Comparison of ENCODE assay signal across 25 cellular contexts in the genomic region with DNA sequence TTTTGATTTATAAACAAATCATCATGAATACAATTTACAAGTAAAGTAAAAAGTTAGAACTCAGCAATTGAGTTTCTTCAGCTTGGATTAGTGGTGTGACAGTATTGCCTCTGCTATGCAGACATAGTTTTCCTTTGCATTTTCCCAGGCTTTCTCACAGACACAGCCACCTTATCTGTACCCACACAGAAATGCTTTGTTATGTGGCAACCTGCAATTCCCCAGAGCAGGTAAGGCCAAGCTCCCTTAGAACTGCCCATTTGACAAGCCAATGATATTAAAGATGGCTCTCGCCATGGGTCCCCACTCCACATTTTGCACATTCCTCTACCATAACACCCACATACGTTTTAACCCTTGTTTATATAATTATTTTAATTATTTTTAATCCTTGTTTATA. TPM values are rescaled to one million over a fixed set of nuclear protein-coding genes. Genes with fewer than 3 reads are reported as not detected.
DNase-seq lines count a peak whose midpoint lies in the region; ATAC-seq, FAIRE-seq and TF ChIP-seq lines count a peak whose summit lies in the region.
"Had no signal": no experiment of that assay in that cellular context is flagged by ENCODE, and none has a peak within 500 bp of the region (broad histone marks: within the 10 kb centered on the region; RNA-seq: fewer than 3 reads in every experiment).

No MANE protein-coding gene starts in this region.

- no peak overlapping the region for H3K14ac ChIP-seq in trophoblast cell (ENCODE audit: low read length)

- H3K4me3 ChIP-seq in hepatocyte (no peak overlapping the region), HepG2 (replicated peaks in 1 of 3; ENCODE audit: insufficient read depth in 1 of 3, low read depth in 2 of 3, low read length in 3 of 3) (no peak overlapping the region), trophoblast cell (ENCODE audit: low read depth, low read length) (no peak overlapping the region), stomach (no peak overlapping the region)
- H3K4me3 ChIP-seq: BLaER1, GM12878 had no signal

- no peak overlapping the region for H2BK12ac ChIP-seq in trophoblast cell (ENCODE audit: low read length)

- H3K4me2 ChIP-seq in hepatocyte (peak overlapping the region; percentile 2), HepG2 (ENCODE audit: low read depth, low read length) (peak overlapping the region; percentile 10; the same call in 1 of the 2 replicates), trophoblast cell (ENCODE audit: low read length) (no peak overlapping the region)
- H3K4me2 ChIP-seq: BLaER1 had no signal

- peak; percentile 26 for FAIRE-seq in HepG2 (lab: Jason Lieb, UNC)
- FAIRE-seq: GM12892, GM18507 had no signal

- no peak overlapping the region for H4K8ac ChIP-seq in trophoblast cell (ENCODE audit: low read depth, low read length)

- TF ChIP-seq CTCF in hepatocyte (IDR thresholded peaks at IDR 0.05; ENCODE audit: poor library complexity) (no peak), HepG2 (CRISPR knock-in tag; IDR thresholded peaks at IDR 0.05) (no peak), stomach (IDR thresholded peaks at IDR 0.05) (no peak)

- TF ChIP-seq POLR2A in HepG2 (IDR thresholded peaks at IDR 0.05; ENCODE audit: insufficient read depth in 1 of 2, low read depth in 2 of 2, low read length in 2 of 2) (no peak), stomach (IDR thresholded peaks at IDR 0.05) (no peak)

- POLR2A ChIA-PET in HepG2 (lab: Yijun Ruan, JAX): interaction anchor here (1.3 to 7.6 kb wide), 6 partner anchors 9 to 42 kb away, joined by 5 to 101 read pairs (median 10); a partner anchor contains a TSS

- H3K4me1 ChIP-seq in hepatocyte (ENCODE audit: insufficient read depth) (peaks cover 37% of the 10 kb centered on the region), HepG2 (ENCODE audit: insufficient read depth, low read length) (peaks cover 74% of the 10 kb centered on the region), trophoblast cell (ENCODE audit: control insufficient read depth in 1 of 2, insufficient read depth in 2 of 2, low read length in 2 of 2) (peaks cover 3 to 4% of the 10 kb centered on the region in 2 experiments), stomach (peaks cover 0 to 57% (median 29%) of the 10 kb centered on the region in 4 donors)
- H3K4me1 ChIP-seq: BE2C had no signal

- CTCF ChIA-PET in HepG2 (lab: Yijun Ruan, JAX; ENCODE audit: low intra/inter-chr PET ratio, low total read pairs): interaction anchor here (1.4 kb wide), 1 partner anchor 31 kb away, joined by 6 read pairs; a partner anchor contains a TSS

- no peak overlapping the region for H4K12ac ChIP-seq in trophoblast cell (ENCODE audit: low read depth, low read length)

- no peaks in the 10 kb centered on the region for H3K36me3 ChIP-seq in hepatocyte (replicated peaks; ENCODE audit: insufficient read depth, low read depth)
- H3K36me3 ChIP-seq in HepG2 (replicated peaks in 1 of 2; ENCODE audit: control insufficient read depth in 1 of 2, insufficient read depth in 2 of 2, low read length in 2 of 2): peaks cover 11 to 40% of the 10 kb centered on the region in 2 experiments
- H3K36me3 ChIP-seq in trophoblast cell (ENCODE audit: control insufficient read depth in 1 of 2, insufficient read depth in 2 of 2, low read length in 2 of 2): no peaks in the 10 kb centered on the region
- peaks cover 3 to 76% (median 53%) of the 10 kb centered on the region in 4 donors for H3K36me3 ChIP-seq in stomach
- H3K36me3 ChIP-seq: BE2C, BLaER1 had no signal

- H3K79me2 ChIP-seq in hepatocyte (no peaks in the 10 kb centered on the region), HepG2 (ENCODE audit: insufficient read depth, low read length) (peaks cover 20% of the 10 kb centered on the region), trophoblast cell (ENCODE audit: control insufficient read depth, insufficient read depth, low read length, poor library complexity) (no peaks in the 10 kb centered on the region)

- TF ChIP-seq RAD21 in HepG2 (CRISPR knock-in tag; IDR thresholded peaks at IDR 0.05): no peak

- H2BK120ac ChIP-seq in trophoblast cell (ENCODE audit: insufficient read depth, low read length, poor library complexity): no peak overlapping the region

- H3K9me3 ChIP-seq in hepatocyte (ENCODE audit: low read depth) (no peaks in the 10 kb centered on the region), HepG2 (ENCODE audit: low read length) (no peaks in the 10 kb centered on the region), trophoblast cell (ENCODE audit: insufficient read depth, low read depth, low read length) (no peaks in the 10 kb centered on the region), stomach (no peaks in the 10 kb centered on the region)
- H3K9me3 ChIP-seq: BE2C, BLaER1 had no signal

- H3K4ac ChIP-seq in trophoblast cell (ENCODE audit: low read depth, low read length): no peak overlapping the region

- ATAC-seq in HepG2 (no peak; the same call in 2 of the 3 replicates), GM21526 (IDR thresholded peaks at IDR 0.05; ENCODE audit: low FRiP score, unreplicated experiment) (no peak)
- ATAC-seq: GM12878 had no signal

- in situ Hi-C loops in HepG2 (cut with HindIII; ENCODE audit: extremely low pct_ligation_motif_present, low pct_unique_long_range_greater_than_20kb): no loop called here

- H3K9ac ChIP-seq in HepG2 (ENCODE audit: insufficient read depth, low read depth, low read length) (no peak overlapping the region), trophoblast cell (ENCODE audit: low read length) (no peak overlapping the region)
- H3K9ac ChIP-seq: BLaER1 had no signal

- H2AFZ ChIP-seq in hepatocyte: no peak overlapping the region
- H2AFZ ChIP-seq in HepG2 (ENCODE audit: low read length): no peak overlapping the region
- H2AFZ ChIP-seq in trophoblast cell (ENCODE audit: insufficient read depth, low read length, poor library complexity): no peak overlapping the region

- no peaks in the 10 kb centered on the region for H4K20me1 ChIP-seq in hepatocyte (ENCODE audit: insufficient read depth, poor library complexity, severe bottlenecking)
- no peaks in the 10 kb centered on the region for H4K20me1 ChIP-seq in HepG2 (ENCODE audit: insufficient read depth, low read length)
- H4K20me1 ChIP-seq: BLaER1 had no signal

- H3K18ac ChIP-seq in trophoblast cell (ENCODE audit: low read length): no peak overlapping the region

- H3K27ac ChIP-seq in hepatocyte (no peak overlapping the region), HepG2 (ENCODE audit: extremely low read length, insufficient read depth, low read length) (peak overlapping the region; percentile 75), trophoblast cell (ENCODE audit: low read depth, low read length) (no peak overlapping the region), stomach (no peak overlapping the region)
- H3K27ac ChIP-seq: BLaER1 had no signal

- no peak overlapping the region for H2BK5ac ChIP-seq in trophoblast cell (ENCODE audit: low read depth, low read length, poor library complexity)

- no TSS peak for BruUV-seq in HepG2 (replicated peaks; lab: Mats Ljungman, UMichigan)

- 58% methylated on average over 2 of the region's 2 CpGs for WGBS in hepatocyte (ENCODE audit: low lambda C conversion rate, missing lambda C conversion rate)
- 62% methylated on average over 2 of the region's 2 CpGs for WGBS in HepG2 (ENCODE audit: low lambda C conversion rate)
- 100% methylated on average over 1 of the region's 2 CpGs for WGBS in trophoblast cell (ENCODE audit: extremely low coverage, insufficient coverage, insufficient read length)
- 33 to 56% (median 45%) methylated on average over 2 of the region's 2 CpGs for WGBS in stomach, 5 donors

- no peak overlapping the region for H2AK5ac ChIP-seq in trophoblast cell (ENCODE audit: low read length)

- no peak overlapping the region for H4K91ac ChIP-seq in trophoblast cell (ENCODE audit: low read depth, low read length)

- intact Hi-C loops in HepG2 (cut with micrococcal nuclease; ENCODE audit: unreplicated experiment) (no loop called here), stomach (cut with DNase I; ENCODE audit: low total_unique reads) (no loop called here)

- no peak overlapping the region for H3K23ac ChIP-seq in trophoblast cell (ENCODE audit: low read length)

- TF ChIP-seq EP300 in HepG2 (IDR thresholded peaks at IDR 0.05; ENCODE audit: low read depth in 2 of 2, low read length in 2 of 2) (no peak), HepG2 (CRISPR knock-in tag; IDR thresholded peaks at IDR 0.05; ENCODE audit: borderline replicate concordance) (no peak), stomach (IDR thresholded peaks at IDR 0.05) (no peak)

- H3K27me3 ChIP-seq in hepatocyte: no peaks in the 10 kb centered on the region
- no peaks in the 10 kb centered on the region for H3K27me3 ChIP-seq in HepG2 (ENCODE audit: control insufficient read depth in 1 of 2, insufficient read depth in 2 of 2, low read length in 2 of 2)
- H3K27me3 ChIP-seq in trophoblast cell (ENCODE audit: insufficient read depth, low read length): no peaks in the 10 kb centered on the region
- no peaks in the 10 kb centered on the region for H3K27me3 ChIP-seq in stomach
- H3K27me3 ChIP-seq: BE2C, BLaER1 had no signal

- no peaks in the 10 kb centered on the region for H3K79me1 ChIP-seq in trophoblast cell (ENCODE audit: low read length)

- DNase-seq in hepatocyte (ENCODE audit: low spot score): no peak
- peak; percentile 60 for DNase-seq in HepG2 (ENCODE audit: low spot score)
- peak; percentile 64 to 83 for DNase-seq in trophoblast cell
- no peak for DNase-seq in stomach
- no peak for DNase-seq in SK-N-DZ (ENCODE audit: low spot score)
- DNase-seq: 8988T; ACHN; BE2C; C1 segment of cervical spinal cord; CD4-positive, alpha-beta memory T cell; CD4-positive, CD25-positive, alpha-beta regulatory T cell; CD8-positive, alpha-beta memory T cell; COR-L47; DMS 273 treated with DMSO at 0.1 percent for 48 hours; DMS153; DMS53; DMS79; DND-41; EL; GDM1 had no signal

- H3K9me2 ChIP-seq in hepatocyte (replicated peaks; ENCODE audit: insufficient read depth): no peaks in the 10 kb centered on the region

RNA-seq across cellular contexts. Expression of a gene that starts 14.2 kb away (rescaled TPM):
- total RNA-seq in hepatocyte: 43.9 and 48.6 TPM in 2 replicates
- polyA plus RNA-seq in hepatocyte: 44.6 and 49.5 TPM in 2 replicates
- 48.2 and 59.5 TPM in 2 replicates for total RNA-seq in HepG2 (2016; rRNA removed; fragmentation: Illumina TruSeq; extraction: Trizol)
- 6.8 and 6.9 TPM in 2 replicates for total RNA-seq in HepG2 (2016; cell fraction: cytosol; rRNA removed; fragmentation: Illumina TruSeq; extraction: Trizol; ENCODE audit: low read depth)
- total RNA-seq in HepG2 (2016; cell fraction: insoluble cytoplasmic fraction; rRNA removed; fragmentation: Illumina TruSeq; extraction: Trizol): 49.0 and 63.7 TPM in 2 replicates
- total RNA-seq in HepG2 (2016; cell fraction: membrane; rRNA removed; fragmentation: Illumina TruSeq; extraction: Trizol): 11.1 and 12.7 TPM in 2 replicates
- 47.7 and 49.9 TPM in 2 replicates for total RNA-seq in HepG2 (2016; cell fraction: nucleus; rRNA removed; fragmentation: Illumina TruSeq; extraction: Trizol)
- 149 and 155 TPM in 2 replicates for polyA plus RNA-seq in HepG2 (2011; rRNA removed)
- 56.2 and 104 TPM in 2 replicates for polyA plus RNA-seq in HepG2 (2011; cell fraction: cytosol; rRNA removed)
- 198 and 259 TPM in 2 replicates for polyA plus RNA-seq in HepG2 (2011; cell fraction: nucleus; rRNA removed)
- polyA plus RNA-seq in HepG2 (2012): 240 and 305 TPM in 2 replicates
- 1.7 and 1.8 TPM in 2 replicates for polyA plus RNA-seq in HepG2 (2016; cell fraction: cytosol; fragmentation: Illumina TruSeq; extraction: Trizol; ENCODE audit: low read depth)
- 40.5 and 43.0 TPM in 2 replicates for polyA plus RNA-seq in HepG2 (2016; cell fraction: insoluble cytoplasmic fraction; fragmentation: Illumina TruSeq; extraction: Trizol; ENCODE audit: low read depth)
- 4.7 TPM in 2 replicates for polyA plus RNA-seq in HepG2 (2016; cell fraction: membrane; fragmentation: Illumina TruSeq; extraction: Trizol; ENCODE audit: low read depth)
- polyA plus RNA-seq in HepG2 (2016; cell fraction: nucleus; fragmentation: Illumina TruSeq; extraction: Trizol; ENCODE audit: insufficient read depth, low read depth): 48.3 and 48.5 TPM in 2 replicates
- polyA minus RNA-seq in HepG2 (2011; rRNA and poly(A)+ RNA removed; ENCODE audit: low replicate concordance): 82.4 TPM in 1 of 2 replicates, not detected in the other
- polyA minus RNA-seq in HepG2 (2011; cell fraction: cytosol; rRNA and poly(A)+ RNA removed): 87.4 and 116 TPM in 2 replicates
- polyA minus RNA-seq in HepG2 (2011; cell fraction: nucleus; rRNA and poly(A)+ RNA removed): 369 and 460 TPM in 2 replicates
- 0.64 and 0.81 TPM in 2 replicates for polyA plus RNA-seq in trophoblast cell (2013)
- 100 to 1,000 TPM in 2 of 5 donors, 10 to 100 TPM in 3; 11.3 to 201 (median 78.6) TPM for total RNA-seq in stomach
- polyA plus RNA-seq in stomach: 100 to 1,000 TPM in 1 of 3 donors, 10 to 100 TPM in 2; 29.8 to 113 (median 88.5) TPM
- not detected in 2 replicates for polyA plus RNA-seq in SK-N-DZ (2014; cell fraction: cytosol; rRNA removed)
- 0.13 TPM in 1 of 2 replicates, not detected in the other for polyA plus RNA-seq in SK-N-DZ (2014; cell fraction: nucleus; rRNA removed)

RNA-seq across cellular contexts. Expression of a gene that starts 31.5 kb away (rescaled TPM):
- 31.1 and 41.6 TPM in 2 replicates for total RNA-seq in hepatocyte
- polyA plus RNA-seq in hepatocyte: 30.0 and 31.8 TPM in 2 replicates
- total RNA-seq in HepG2 (2016; rRNA removed; fragmentation: Illumina TruSeq; extraction: Trizol): 111 and 123 TPM in 2 replicates
- 70.0 and 76.6 TPM in 2 replicates for total RNA-seq in HepG2 (2016; cell fraction: cytosol; rRNA removed; fragmentation: Illumina TruSeq; extraction: Trizol; ENCODE audit: low read depth)
- total RNA-seq in HepG2 (2016; cell fraction: insoluble cytoplasmic fraction; rRNA removed; fragmentation: Illumina TruSeq; extraction: Trizol): 108 and 120 TPM in 2 replicates
- 74.5 and 80.2 TPM in 2 replicates for total RNA-seq in HepG2 (2016; cell fraction: membrane; rRNA removed; fragmentation: Illumina TruSeq; extraction: Trizol)
- total RNA-seq in HepG2 (2016; cell fraction: nucleus; rRNA removed; fragmentation: Illumina TruSeq; extraction: Trizol): 92.1 and 105 TPM in 2 replicates
- polyA plus RNA-seq in HepG2 (2011; rRNA removed): 63.3 and 74.3 TPM in 2 replicates
- polyA plus RNA-seq in HepG2 (2011; cell fraction: cytosol; rRNA removed): 34.0 and 48.4 TPM in 2 replicates
- polyA plus RNA-seq in HepG2 (2011; cell fraction: nucleus; rRNA removed): 72.3 and 87.3 TPM in 2 replicates
- polyA plus RNA-seq in HepG2 (2012): 53.4 and 77.3 TPM in 2 replicates
- 18.7 and 22.7 TPM in 2 replicates for polyA plus RNA-seq in HepG2 (2016; cell fraction: cytosol; fragmentation: Illumina TruSeq; extraction: Trizol; ENCODE audit: low read depth)
- polyA plus RNA-seq in HepG2 (2016; cell fraction: insoluble cytoplasmic fraction; fragmentation: Illumina TruSeq; extraction: Trizol; ENCODE audit: low read depth): 97.8 and 98.0 TPM in 2 replicates
- polyA plus RNA-seq in HepG2 (2016; cell fraction: membrane; fragmentation: Illumina TruSeq; extraction: Trizol; ENCODE audit: low read depth): 37.9 and 38.5 TPM in 2 replicates
- polyA plus RNA-seq in HepG2 (2016; cell fraction: nucleus; fragmentation: Illumina TruSeq; extraction: Trizol; ENCODE audit: insufficient read depth, low read depth): 151 TPM in 2 replicates
- polyA minus RNA-seq in HepG2 (2011; rRNA and poly(A)+ RNA removed; ENCODE audit: low replicate concordance): 21.2 and 30.6 TPM in 2 replicates
- polyA minus RNA-seq in HepG2 (2011; cell fraction: cytosol; rRNA and poly(A)+ RNA removed): 40.8 and 41.2 TPM in 2 replicates
- 103 and 116 TPM in 2 replicates for polyA minus RNA-seq in HepG2 (2011; cell fraction: nucleus; rRNA and poly(A)+ RNA removed)
- 19.1 and 20.5 TPM in 2 replicates for polyA plus RNA-seq in trophoblast cell (2013)
- 10 to 100 TPM in 4 of 5 donors, 1 to 10 TPM in 1; 2.9 to 51.2 (median 12.9) TPM for total RNA-seq in stomach
- 10 to 100 TPM; 13.2 to 17.1 (median 15.1) TPM for polyA plus RNA-seq in stomach
- 55.2 and 55.3 TPM in 2 replicates for polyA plus RNA-seq in SK-N-DZ (2014; cell fraction: cytosol; rRNA removed)
- polyA plus RNA-seq in SK-N-DZ (2014; cell fraction: nucleus; rRNA removed): 78.3 and 93.3 TPM in 2 replicates

RNA-seq across cellular contexts. Expression of a gene that starts 38.7 kb away (rescaled TPM):
- total RNA-seq in hepatocyte (28.6 and 29.1 TPM in 2 replicates), HepG2 (2016; rRNA removed; fragmentation: Illumina TruSeq; extraction: Trizol) (43.3 and 44.0 TPM in 2 replicates), stomach (10 to 100 TPM in 4 of 5 donors, 1 to 10 TPM in 1; 8.1 to 26.3 (median 18.1) TPM)
- polyA plus RNA-seq in hepatocyte (11.7 and 13.6 TPM in 2 replicates), HepG2 (2011; rRNA removed) (97.3 and 118 TPM in 2 replicates), stomach (1 to 10 TPM; 6.0 to 7.5 (median 6.7) TPM)
- 5.9 and 6.7 TPM in 2 replicates for total RNA-seq in HepG2 (2016; cell fraction: cytosol; rRNA removed; fragmentation: Illumina TruSeq; extraction: Trizol; ENCODE audit: low read depth)
- 40.9 and 45.3 TPM in 2 replicates for total RNA-seq in HepG2 (2016; cell fraction: insoluble cytoplasmic fraction; rRNA removed; fragmentation: Illumina TruSeq; extraction: Trizol)
- total RNA-seq in HepG2 (2016; cell fraction: membrane; rRNA removed; fragmentation: Illumina TruSeq; extraction: Trizol): 23.1 and 25.7 TPM in 2 replicates
- 86.1 and 92.6 TPM in 2 replicates for total RNA-seq in HepG2 (2016; cell fraction: nucleus; rRNA removed; fragmentation: Illumina TruSeq; extraction: Trizol)
- polyA plus RNA-seq in HepG2 (2011; cell fraction: cytosol; rRNA removed): 34.7 and 49.1 TPM in 2 replicates
- 185 and 187 TPM in 2 replicates for polyA plus RNA-seq in HepG2 (2011; cell fraction: nucleus; rRNA removed)
- polyA plus RNA-seq in HepG2 (2012): 51.4 and 62.8 TPM in 2 replicates
- polyA plus RNA-seq in HepG2 (2016; cell fraction: cytosol; fragmentation: Illumina TruSeq; extraction: Trizol; ENCODE audit: low read depth): 5.5 and 5.6 TPM in 2 replicates
- polyA plus RNA-seq in HepG2 (2016; cell fraction: insoluble cytoplasmic fraction; fragmentation: Illumina TruSeq; extraction: Trizol; ENCODE audit: low read depth): 32.6 and 34.9 TPM in 2 replicates
- 15.9 and 16.3 TPM in 2 replicates for polyA plus RNA-seq in HepG2 (2016; cell fraction: membrane; fragmentation: Illumina TruSeq; extraction: Trizol; ENCODE audit: low read depth)
- 108 and 114 TPM in 2 replicates for polyA plus RNA-seq in HepG2 (2016; cell fraction: nucleus; fragmentation: Illumina TruSeq; extraction: Trizol; ENCODE audit: insufficient read depth, low read depth)
- polyA minus RNA-seq in HepG2 (2011; rRNA and poly(A)+ RNA removed; ENCODE audit: low replicate concordance): 16.7 and 59.0 TPM in 2 replicates
- 29.4 and 33.7 TPM in 2 replicates for polyA minus RNA-seq in HepG2 (2011; cell fraction: cytosol; rRNA and poly(A)+ RNA removed)
- polyA minus RNA-seq in HepG2 (2011; cell fraction: nucleus; rRNA and poly(A)+ RNA removed): 158 and 185 TPM in 2 replicates
- 32.1 and 33.0 TPM in 2 replicates for polyA plus RNA-seq in trophoblast cell (2013)
- polyA plus RNA-seq in SK-N-DZ (2014; cell fraction: cytosol; rRNA removed): 21.5 and 22.8 TPM in 2 replicates
- polyA plus RNA-seq in SK-N-DZ (2014; cell fraction: nucleus; rRNA removed): 38.1 and 47.7 TPM in 2 replicates

Comparison
In these comparisons a context has a peak if more than half of its experiments do, and no peak if none do; other contexts are left out.
1. DNase-seq: peak in HepG2 (single experiment) and trophoblast cell (2 of 2); none in hepatocyte (single experiment), stomach (single experiment) and SK-N-DZ (single experiment).